ENCODE assay signal across 8 cellular contexts in the genomic region with DNA sequence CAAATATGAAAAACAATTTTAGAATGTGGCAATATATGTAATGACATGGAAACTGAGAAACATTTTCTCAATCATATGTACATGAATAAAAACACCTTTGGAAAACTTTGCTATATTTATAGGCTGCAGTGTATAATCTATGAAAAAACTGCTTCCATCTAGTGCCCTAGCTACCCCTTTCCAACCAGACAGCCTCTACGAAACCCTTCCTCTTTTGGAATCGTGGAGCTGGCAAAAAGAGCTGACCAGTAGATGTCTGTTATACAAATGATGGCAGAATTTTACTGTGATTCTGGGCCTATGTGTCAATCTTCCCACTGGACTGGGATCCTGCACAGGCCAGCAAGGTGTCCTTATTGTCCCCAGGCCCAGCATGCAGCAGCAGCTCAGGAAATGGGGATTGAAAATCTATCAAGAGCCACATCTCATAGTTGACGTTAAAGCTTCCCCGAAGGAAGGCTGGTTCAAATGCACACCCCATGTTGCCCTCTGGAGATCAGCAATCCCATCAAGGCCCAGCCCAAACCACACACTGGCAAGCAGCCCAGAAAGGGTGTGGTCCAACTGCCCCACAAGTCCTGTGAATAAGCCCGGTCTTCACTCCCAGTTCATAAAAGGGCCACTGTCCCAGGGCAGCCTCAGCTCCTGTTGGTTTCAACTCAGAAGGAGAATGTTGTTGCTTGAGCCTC. TPM values are rescaled to one million over a fixed set of nuclear protein-coding genes. Genes with fewer than 3 reads are reported as not detected.
DNase-seq lines count a peak whose midpoint lies in the region; ATAC-seq and TF ChIP-seq lines count a peak whose summit lies in the region.

No MANE protein-coding gene starts in this region.

- H3K9me3 ChIP-seq in lower lobe of right lung = no peaks in the 10 kb centered on the region

- no peaks in the 10 kb centered on the region for H3K36me3 ChIP-seq in lower lobe of right lung

- no peaks in the 10 kb centered on the region for H3K27me3 ChIP-seq in lower lobe of right lung (ENCODE audit: low read depth)

- peaks cover 22% of the 10 kb centered on the region for H3K4me1 ChIP-seq in lower lobe of right lung

- H3K4me3 ChIP-seq in choroid plexus epithelial cell (ENCODE audit: low read depth, low read length) (no peak overlapping the region), lower lobe of right lung (no peak overlapping the region)

- DNase-seq in DMS79 (lab: John Stamatoyannopoulos, UW) (peak; percentile 31), NCI-H226 (peak; percentile 91), choroid plexus epithelial cell (ENCODE audit: low read depth) (peak; percentile 90), lower lobe of right lung (peak; percentile 92), ureter (ENCODE audit: low spot score) (peak; percentile 95), ecto neural progenitor cell (ENCODE audit: low spot score) (no peak)

- peak; percentile 94 to 95 for ATAC-seq in lower lobe of right lung
- ATAC-seq in GM18502 (IDR thresholded peaks at IDR 0.05; ENCODE audit: poor library complexity, unreplicated experiment) = no peak
- ATAC-seq in HG03460 (IDR thresholded peaks at IDR 0.05; ENCODE audit: unreplicated experiment) = no peak

- H3K27ac ChIP-seq in lower lobe of right lung = peak overlapping the region; percentile 68

- TF ChIP-seq CTCF in choroid plexus epithelial cell (conservative IDR thresholded peaks at IDR 0.05; ENCODE audit: low read depth, low read length) (no peak), lower lobe of right lung (IDR thresholded peaks at IDR 0.05) (no peak)

- intact Hi-C loops in lower lobe of right lung (cut with DNase I) = no loop called here

RNA-seq across cellular contexts. Expression of a gene that starts 8.9 kb away (rescaled TPM):
- 38.2 TPM for total RNA-seq in lower lobe of right lung
- 56.5 TPM for total RNA-seq in ureter

Comparison
In these comparisons a context has a peak if more than half of its experiments do, and no peak if none do; other contexts are left out.
1. ATAC-seq: peak in lower lobe of right lung (2 of 2); none in GM18502 (single experiment) and HG03460 (single experiment).